In the genomic region with DNA sequence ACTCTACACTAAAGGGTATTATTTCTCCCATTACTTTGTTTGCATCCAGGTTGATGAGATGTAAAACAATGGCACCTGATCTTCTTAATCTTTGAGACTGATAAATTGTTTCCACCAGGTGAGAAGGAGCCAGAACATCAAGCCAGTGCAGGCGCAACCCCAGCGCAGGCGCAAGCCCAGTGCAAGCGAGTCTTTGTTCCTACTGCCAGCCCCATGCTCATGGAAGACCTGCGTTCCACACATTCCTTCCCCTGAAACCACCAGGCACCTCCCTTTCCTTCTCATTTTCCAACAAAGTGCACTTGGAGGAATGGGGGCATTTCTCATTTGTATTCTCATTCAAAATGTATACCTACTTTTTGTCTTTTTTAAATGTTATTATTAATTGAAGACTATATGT, we compare ENCODE assay signal across 26 cellular contexts.
A peak's percentile ranks its signal among the peaks of the same experiment; 100 is the strongest.
DNase-seq lines count a peak whose midpoint lies in the region; TF ChIP-seq lines count a peak whose summit lies in the region.
"Had no signal": no experiment of that assay in that cellular context is flagged by ENCODE, and none has a peak within 500 bp of the region (broad histone marks: within the 10 kb centered on the region; RNA-seq: fewer than 3 reads in every experiment).

No MANE protein-coding gene starts in this region.

- H3K27ac ChIP-seq in breast epithelium (peak overlapping the region; percentile 80 to 85), esophagus (ENCODE audit: low read depth in 2 of 2, low read length in 1 of 2) (peak overlapping the region; percentile 12 to 66)
- H3K27ac ChIP-seq: 22Rv1, C4-2B, PC-9 had no signal

- H3K4me1 ChIP-seq in breast epithelium = peaks cover 4 to 5% of the 10 kb centered on the region in 2 donors
- peaks cover 6 to 20% of the 10 kb centered on the region in 2 donors for H3K4me1 ChIP-seq in esophagus (ENCODE audit: control insufficient read depth in 2 of 2, insufficient read depth in 2 of 2, low read length in 1 of 2)
- H3K4me1 ChIP-seq: Caco-2 had no signal

- no peaks in the 10 kb centered on the region for H3K36me3 Mint-ChIP-seq in MCF 10A (ENCODE audit: insufficient read depth, unreplicated experiment)
- no peaks in the 10 kb centered on the region for H3K36me3 Mint-ChIP-seq in nephron (ENCODE audit: low read depth)
- H3K36me3 Mint-ChIP-seq in T-helper 2 cell treated with Interferon-gamma antibody and Interleukin-4, amounts not matched to agents 5 μg/mL and 100 μg/mL, for 36 hours (ENCODE audit: low read depth) = no peaks in the 10 kb centered on the region
- H3K36me3 Mint-ChIP-seq: CD8-positive, alpha-beta T cell had no signal

- H3K4me3 ChIP-seq in breast epithelium (no peak overlapping the region), esophagus (ENCODE audit: low read depth in 1 of 2, low read length in 2 of 2) (no peak overlapping the region)
- H3K4me3 ChIP-seq: PC-9 had no signal

- H3K27me3 ChIP-seq in breast epithelium (no peaks in the 10 kb centered on the region), esophagus (ENCODE audit: control insufficient read depth in 1 of 2, insufficient read depth in 2 of 2, low read length in 2 of 2) (no peaks in the 10 kb centered on the region)

- CTCF ChIA-PET in MCF 10A (lab: Yijun Ruan, JAX) = interaction anchor here (0.6 kb wide), 1 partner anchor 64 kb away, joined by 5 read pairs; no protein-coding TSS in a partner anchor

- H3K36me3 ChIP-seq in breast epithelium (no peaks in the 10 kb centered on the region), esophagus (ENCODE audit: control insufficient read depth in 2 of 2, insufficient read depth in 2 of 2, low read length in 1 of 2) (peaks cover 2 to 7% of the 10 kb centered on the region in 2 donors)

- TF ChIP-seq CTCF in breast epithelium (IDR thresholded peaks at IDR 0.05) (peak in 1 of 3 donors; percentile 23), MCF 10A (IDR thresholded peaks at IDR 0.05; ENCODE audit: unreplicated experiment) (no peak), nephron (IDR thresholded peaks at IDR 0.05; ENCODE audit: unreplicated experiment in 3 of 3) (no peak)

- H3K27me3 Mint-ChIP-seq in MCF 10A (ENCODE audit: insufficient read depth, unreplicated experiment) = no peaks in the 10 kb centered on the region
- no peaks in the 10 kb centered on the region for H3K27me3 Mint-ChIP-seq in nephron (ENCODE audit: low read depth)
- peaks cover 65% of the 10 kb centered on the region for H3K27me3 Mint-ChIP-seq in T-helper 2 cell treated with Interferon-gamma antibody and Interleukin-4, amounts not matched to agents 5 μg/mL and 100 μg/mL, for 36 hours (ENCODE audit: low read depth)

- intact Hi-C loops in breast epithelium (cut with DNase I; ENCODE audit: low total_unique reads) = no loop called here
- intact Hi-C loops in MCF 10A (cut with micrococcal nuclease) = no loop called here

- POLR2A ChIA-PET in MCF 10A (lab: Yijun Ruan, JAX) = interaction anchor here (0.6 to 1.1 kb wide), 2 partner anchors 85 to 88 kb away, joined by 3 read pairs; no protein-coding TSS in a partner anchor

- H3K4me3 Mint-ChIP-seq in MCF 10A (ENCODE audit: unreplicated experiment) = no peak overlapping the region
- no peak overlapping the region for H3K4me3 Mint-ChIP-seq in nephron
- no peak overlapping the region for H3K4me3 Mint-ChIP-seq in T-helper 2 cell treated with Interferon-gamma antibody and Interleukin-4, amounts not matched to agents 5 μg/mL and 100 μg/mL, for 36 hours
- H3K4me3 Mint-ChIP-seq: B cell; CD8-positive, alpha-beta T cell had no signal

- 54 to 86% methylated on average over 5 of the region's 5 CpGs for WGBS in esophagus, 2 donors

- peak in 1 of 2 donors; percentile 77 for DNase-seq in breast epithelium (ENCODE audit: low spot score in 2 of 2)
- DNase-seq in MCF 10A (ENCODE audit: unreplicated experiment) = no peak
- DNase-seq in midbrain (lab: John Stamatoyannopoulos, UW) = no peak
- no peak for DNase-seq in NK-92 (lab: John Stamatoyannopoulos, UW; ENCODE audit: unreplicated experiment)
- no peak for DNase-seq in T-helper 2 cell treated with Interferon-gamma antibody and Interleukin-4, amounts not matched to agents 5 μg/mL and 100 μg/mL, for 36 hours (ENCODE audit: low spot score)
- no peak for DNase-seq in cerebellar cortex (ENCODE audit: low spot score)
- DNase-seq: Caco-2; CD8-positive, alpha-beta T cell; DMS 273 treated with DMSO at 0.1 percent for 48 hours; DMS79; GF-D8; Karpas-422; NCI-H1092 treated with DMSO at 0.1 percent for 48 hours; NCI-H1436; NCI-H187; NCI-H2081 treated with DMSO at 0.1 percent for 48 hours; NCI-H446; NCI-H526; NCI-H82; PC-9; SHP77 had no signal

- H3K9me3 Mint-ChIP-seq in MCF 10A (ENCODE audit: unreplicated experiment) = no peaks in the 10 kb centered on the region
- H3K9me3 Mint-ChIP-seq in nephron = no peaks in the 10 kb centered on the region
- H3K9me3 Mint-ChIP-seq in T-helper 2 cell treated with Interferon-gamma antibody and Interleukin-4, amounts not matched to agents 5 μg/mL and 100 μg/mL, for 36 hours = no peaks in the 10 kb centered on the region
- H3K9me3 Mint-ChIP-seq: CD8-positive, alpha-beta T cell had no signal

- TF ChIP-seq POLR2A in breast epithelium (IDR thresholded peaks at IDR 0.05) = no peak

- H3K9me3 ChIP-seq in breast epithelium (no peaks in the 10 kb centered on the region), esophagus (ENCODE audit: control insufficient read depth in 2 of 2, insufficient read depth in 1 of 2, low read depth in 1 of 2, low read length in 1 of 2) (no peaks in the 10 kb centered on the region)
- H3K9me3 ChIP-seq: Caco-2 had no signal

- H3K4me1 Mint-ChIP-seq in MCF 10A (ENCODE audit: insufficient read depth, unreplicated experiment) (no peaks in the 10 kb centered on the region), nephron (peaks cover 61% of the 10 kb centered on the region)
- H3K4me1 Mint-ChIP-seq in T-helper 2 cell treated with Interferon-gamma antibody and Interleukin-4, amounts not matched to agents 5 μg/mL and 100 μg/mL, for 36 hours (ENCODE audit: low read depth) = peaks cover 5% of the 10 kb centered on the region
- H3K4me1 Mint-ChIP-seq: B cell had no signal

- H3K27ac Mint-ChIP-seq in MCF 10A (ENCODE audit: low read depth, unreplicated experiment) (no peak overlapping the region), nephron (peak overlapping the region; percentile 25 to 57 (median 31))
- H3K27ac Mint-ChIP-seq in T-helper 2 cell treated with Interferon-gamma antibody and Interleukin-4, amounts not matched to agents 5 μg/mL and 100 μg/mL, for 36 hours = no peak overlapping the region
- H3K27ac Mint-ChIP-seq: B cell; CD8-positive, alpha-beta T cell had no signal

- no TSS peak for BruUV-seq in MCF 10A (replicated peaks; lab: Mats Ljungman, UMichigan)

Comparison
In these comparisons a context has a peak if more than half of its experiments do, and no peak if none do; other contexts are left out.
1. H3K27ac Mint-ChIP-seq: peak in nephron (3 of 3); none in MCF 10A (single experiment) and T-helper 2 cell treated with Interferon-gamma antibody and Interleukin-4, amounts not matched to agents 5 μg/mL and 100 μg/mL, for 36 hours (single experiment).